9 cellular contexts compared by ENCODE assay signal in genomic region chr6:149342525-149342924, GRCh38. TPM values are rescaled to one million over a fixed set of nuclear protein-coding genes. Genes with fewer than 3 reads are reported as not detected.
DNase-seq lines count a peak whose midpoint lies in the region; ATAC-seq and TF ChIP-seq lines count a peak whose summit lies in the region.
"Had no signal": no experiment of that assay in that cellular context is flagged by ENCODE, and none has a peak within 500 bp of the region (broad histone marks: within the 10 kb centered on the region; RNA-seq: fewer than 3 reads in every experiment).

No MANE protein-coding gene starts in this region.

- WGBS in tibial nerve, 2 donors: 38 to 39% methylated on average over 1 of the region's 1 CpG
- 38 to 61% methylated on average over 1 of the region's 1 CpG for WGBS in esophagus squamous epithelium, 2 donors

- peaks cover 58 to 87% (median 73%) of the 10 kb centered on the region in 4 donors for H3K4me1 Mint-ChIP-seq in CD4-positive, alpha-beta memory T cell
- H3K4me1 Mint-ChIP-seq in activated CD4-positive, alpha-beta memory T cell treated with anti-CD3 and anti-CD28 coated beads for 36 hours (ENCODE audit: low read depth): peaks cover 78% of the 10 kb centered on the region

- H3K27ac ChIP-seq in CD4-positive, alpha-beta memory T cell (ENCODE audit: low read depth, low read length): no peak overlapping the region
- H3K27ac ChIP-seq in tibial nerve: peak overlapping the region in 1 of 4 donors; percentile 21
- no peak overlapping the region for H3K27ac ChIP-seq in esophagus squamous epithelium
- H3K27ac ChIP-seq: body of pancreas had no signal

- no peaks in the 10 kb centered on the region for H3K9me3 Mint-ChIP-seq in CD4-positive, alpha-beta memory T cell
- no peaks in the 10 kb centered on the region for H3K9me3 Mint-ChIP-seq in activated CD4-positive, alpha-beta memory T cell treated with anti-CD3 and anti-CD28 coated beads for 36 hours

- H3K27me3 Mint-ChIP-seq in CD4-positive, alpha-beta memory T cell: no peaks in the 10 kb centered on the region
- no peaks in the 10 kb centered on the region for H3K27me3 Mint-ChIP-seq in activated CD4-positive, alpha-beta memory T cell treated with anti-CD3 and anti-CD28 coated beads for 36 hours

- TF ChIP-seq CTCF in tibial nerve (IDR thresholded peaks at IDR 0.05): no peak
- no peak for TF ChIP-seq CTCF in esophagus squamous epithelium (IDR thresholded peaks at IDR 0.05)

- intact Hi-C loops in CD4-positive, alpha-beta memory T cell (cut with micrococcal nuclease): no loop called here
- intact Hi-C loops in activated CD4-positive, alpha-beta memory T cell treated with anti-CD3 and anti-CD28 coated beads for 36 hours (cut with micrococcal nuclease): loop anchor here (2.0 kb wide), 1 partner anchor 16 kb away; no protein-coding TSS in a partner anchor
- intact Hi-C loops in esophagus squamous epithelium (cut with DNase I): no loop called here

- peak overlapping the region in 5 of 7 donors; percentile 13 to 78 (median 64) for H3K27ac Mint-ChIP-seq in CD4-positive, alpha-beta memory T cell
- peak overlapping the region; percentile 83 for H3K27ac Mint-ChIP-seq in activated CD4-positive, alpha-beta memory T cell treated with anti-CD3 and anti-CD28 coated beads for 36 hours

- ATAC-seq in GM19035 (IDR thresholded peaks at IDR 0.05; ENCODE audit: unreplicated experiment): peak; percentile 68
- ATAC-seq in HG03039 (IDR thresholded peaks at IDR 0.05; ENCODE audit: unreplicated experiment): peak; percentile 61
- ATAC-seq: body of pancreas had no signal

- TF ChIP-seq POLR2A in tibial nerve (IDR thresholded peaks at IDR 0.05): no peak
- TF ChIP-seq POLR2A in esophagus squamous epithelium (IDR thresholded peaks at IDR 0.05): no peak

- POLR2A ChIA-PET in CD4-positive, alpha-beta memory T cell (lab: Charles Lee; ENCODE audit: partially characterized antibody): interaction anchor here (0.7 to 1.3 kb wide), 2 partner anchors 18 to 210 kb away, joined by 3 to 4 read pairs; no protein-coding TSS in a partner anchor
- POLR2A ChIA-PET in activated CD4-positive, alpha-beta memory T cell treated with anti-CD3 and anti-CD28 coated beads for 36 hours (lab: Charles Lee): interaction anchor here (1.1 kb wide), 1 partner anchor 90 kb away, joined by 3 read pairs; no protein-coding TSS in a partner anchor

- H3K36me3 Mint-ChIP-seq in CD4-positive, alpha-beta memory T cell: peaks cover 23 to 34% of the 10 kb centered on the region in 2 donors
- peaks cover 26% of the 10 kb centered on the region for H3K36me3 Mint-ChIP-seq in activated CD4-positive, alpha-beta memory T cell treated with anti-CD3 and anti-CD28 coated beads for 36 hours

- no peaks in the 10 kb centered on the region for H3K27me3 ChIP-seq in CD4-positive, alpha-beta memory T cell (ENCODE audit: insufficient read depth, low read length)
- H3K27me3 ChIP-seq in tibial nerve (no peaks in the 10 kb centered on the region), esophagus squamous epithelium (no peaks in the 10 kb centered on the region)
- H3K27me3 ChIP-seq: body of pancreas had no signal

- H3K36me3 ChIP-seq in CD4-positive, alpha-beta memory T cell (ENCODE audit: insufficient read depth, low read length): no peaks in the 10 kb centered on the region
- H3K36me3 ChIP-seq in tibial nerve (no peaks in the 10 kb centered on the region), esophagus squamous epithelium (peaks cover 0 to 4% (median 0%) of the 10 kb centered on the region in 3 donors)

- no peaks in the 10 kb centered on the region for H3K9me3 ChIP-seq in CD4-positive, alpha-beta memory T cell (ENCODE audit: control insufficient read depth in 1 of 2, low read length in 2 of 2)
- H3K9me3 ChIP-seq in tibial nerve (no peaks in the 10 kb centered on the region), esophagus squamous epithelium (no peaks in the 10 kb centered on the region)
- H3K9me3 ChIP-seq: body of pancreas had no signal

- CTCF ChIA-PET in CD4-positive, alpha-beta memory T cell (lab: Charles Lee; ENCODE audit: partially characterized antibody): interaction anchor here (1.0 kb wide), 1 partner anchor 131 kb away, joined by 4 read pairs; no protein-coding TSS in a partner anchor
- CTCF ChIA-PET in activated CD4-positive, alpha-beta memory T cell treated with anti-CD3 and anti-CD28 coated beads for 36 hours (lab: Charles Lee): interaction anchor here (0.6 to 2.5 kb wide), 3 partner anchors 90 to 714 kb away, joined by 3 to 8 read pairs (median 5); no protein-coding TSS in a partner anchor

- peaks cover 86% of the 10 kb centered on the region for H3K4me1 ChIP-seq in CD4-positive, alpha-beta memory T cell (ENCODE audit: insufficient read depth, low read length)
- H3K4me1 ChIP-seq in tibial nerve (peaks cover 0 to 77% (median 39%) of the 10 kb centered on the region in 4 donors), esophagus squamous epithelium (peaks cover 5 to 58% (median 16%) of the 10 kb centered on the region in 3 donors)

- H3K4me3 ChIP-seq in CD4-positive, alpha-beta memory T cell (ENCODE audit: low read length in 2 of 2): no peak overlapping the region
- H3K4me3 ChIP-seq in tibial nerve (no peak overlapping the region), esophagus squamous epithelium (no peak overlapping the region)
- H3K4me3 ChIP-seq: body of pancreas had no signal

- TF ChIP-seq EP300 in tibial nerve (IDR thresholded peaks at IDR 0.05): no peak

- DNase-seq in CD4-positive, alpha-beta memory T cell: no peak
- no peak for DNase-seq in activated CD4-positive, alpha-beta memory T cell treated with anti-CD3 and anti-CD28 coated beads for 36 hours
- DNase-seq in tibial nerve (ENCODE audit: low spot score in 2 of 2) (no peak), kidney glomerular epithelial cell (lab: John Stamatoyannopoulos, UW) (no peak), esophagus squamous epithelium (lab: John Stamatoyannopoulos, UW) (no peak), NCI-H2081 treated with DMSO at 0.1 percent for 48 hours (lab: John Stamatoyannopoulos, UW) (no peak)
- DNase-seq: body of pancreas had no signal

- peak overlapping the region in 5 of 8 donors; percentile 6 to 62 (median 55) for H3K4me3 Mint-ChIP-seq in CD4-positive, alpha-beta memory T cell
- H3K4me3 Mint-ChIP-seq in activated CD4-positive, alpha-beta memory T cell treated with anti-CD3 and anti-CD28 coated beads for 36 hours: no peak overlapping the region

RNA-seq across cellular contexts. Expression of gene TAB2, which starts 25.0 kb away (rescaled TPM):
- total RNA-seq in CD4-positive, alpha-beta memory T cell: 100 to 1,000 TPM; 108 to 116 TPM
- polyA plus RNA-seq in CD4-positive, alpha-beta memory T cell: 10 to 100 TPM; 27.0 to 28.9 TPM
- total RNA-seq in activated CD4-positive, alpha-beta memory T cell treated with anti-CD3 and anti-CD28 coated beads for 36 hours: 10 to 100 TPM; 92.0 to 92.9 TPM
- 100 to 1,000 TPM in 1 of 4 donors, 10 to 100 TPM in 3; 57.5 to 101 (median 74.7) TPM for total RNA-seq in tibial nerve
- total RNA-seq in esophagus squamous epithelium: 10 to 100 TPM; 27.6 to 47.1 (median 31.0) TPM

RNA-seq across cellular contexts. Expression of gene SUMO4, which starts 57.5 kb away (rescaled TPM):
- 10 to 100 TPM in 1 of 2 experiments, 1 to 10 TPM in 1; 6.8 to 10.0 TPM for total RNA-seq in CD4-positive, alpha-beta memory T cell
- polyA plus RNA-seq in CD4-positive, alpha-beta memory T cell: 1 to 10 TPM in 1 of 2 donors, not detected in 1; 2.2 TPM
- total RNA-seq in activated CD4-positive, alpha-beta memory T cell treated with anti-CD3 and anti-CD28 coated beads for 36 hours: 1 to 10 TPM; 4.8 to 5.8 TPM
- total RNA-seq in tibial nerve: 1 to 10 TPM; 4.9 to 6.9 (median 6.7) TPM
- 1 to 10 TPM in 2 of 4 donors, not detected in 2; 2.3 to 3.2 TPM for total RNA-seq in esophagus squamous epithelium
